In the genomic region with DNA sequence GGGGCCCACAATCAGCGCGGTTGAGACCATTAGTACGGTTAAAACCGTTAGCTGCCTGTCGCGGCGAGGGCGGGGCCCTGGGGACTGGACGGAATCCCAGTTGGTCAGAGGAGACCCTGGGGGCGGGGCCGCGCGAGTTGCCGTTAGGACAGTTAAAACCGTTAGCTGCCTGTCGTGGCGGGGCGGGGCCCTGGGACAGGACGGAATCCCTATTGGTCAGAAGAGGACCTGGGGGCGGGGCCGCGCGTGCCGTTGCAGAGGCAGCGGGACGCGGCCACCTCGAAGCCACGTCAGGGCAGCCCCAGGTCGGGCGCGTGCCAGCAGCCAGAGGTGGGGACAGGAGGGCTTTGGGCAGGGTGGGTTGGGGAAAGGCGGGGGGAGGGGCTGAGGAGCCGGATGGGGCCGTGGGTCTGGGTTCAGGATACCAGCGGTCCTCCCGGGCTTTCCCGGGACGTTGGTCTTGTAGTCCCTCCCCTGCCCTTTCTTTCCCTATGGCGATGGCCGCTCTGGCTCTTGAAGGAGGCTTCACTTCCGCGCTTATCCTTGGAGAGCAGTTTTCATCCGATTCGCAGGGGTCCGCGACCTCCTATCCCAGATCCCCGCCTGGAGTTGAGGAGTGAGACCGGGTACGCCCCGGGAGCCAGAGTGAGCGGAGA, we compare ENCODE assay signal across 9 cellular contexts. TPM values are rescaled to one million over a fixed set of nuclear protein-coding genes. Genes with fewer than 3 reads are reported as not detected.
DNase-seq lines count a peak whose midpoint lies in the region; ATAC-seq and TF ChIP-seq lines count a peak whose summit lies in the region.
"Had no signal": no experiment of that assay in that cellular context is flagged by ENCODE, and none has a peak within 500 bp of the region (broad histone marks: within the 10 kb centered on the region; RNA-seq: fewer than 3 reads in every experiment).

No MANE protein-coding gene starts in this region.

- H2AFZ ChIP-seq in PC-3 (ENCODE audit: low read length): no peak overlapping the region

- H3F3A ChIP-seq in PC-3 (ENCODE audit: low read length, unreplicated experiment): no peaks in the 10 kb centered on the region

- no peak overlapping the region for H3K4me2 ChIP-seq in PC-3 (ENCODE audit: low read length)

- CTCF ChIA-PET in PC-3 (lab: Charles Lee): no interaction called here

- H3K4me3 ChIP-seq in epithelial cell of proximal tubule (ENCODE audit: low read depth, low read length) (peak overlapping the region; percentile 47), thoracic aorta (peak overlapping the region; percentile 75), PC-3 (ENCODE audit: low read length) (no peak overlapping the region)

- no TSS peak for BruUV-seq in PC-3 (replicated peaks; lab: Mats Ljungman, UMichigan)

- H3K27ac ChIP-seq in thoracic aorta: peak overlapping the region in 1 of 2 donors; percentile 60
- H3K27ac ChIP-seq in PC-3 (ENCODE audit: low read length): no peak overlapping the region

- no peak overlapping the region for H3K9ac ChIP-seq in PC-3 (ENCODE audit: low read length)

- intact Hi-C loops in PC-3 (cut with micrococcal nuclease): no loop called here

- H3K36me3 ChIP-seq in thoracic aorta: no peaks in the 10 kb centered on the region
- H3K36me3 ChIP-seq in PC-3 (ENCODE audit: low read depth, low read length): no peaks in the 10 kb centered on the region

- H3K9me3 ChIP-seq in thoracic aorta (no peaks in the 10 kb centered on the region), PC-3 (ENCODE audit: low read length) (no peaks in the 10 kb centered on the region)

- DNase-seq in activated CD4-positive, alpha-beta T cell treated with anti-CD3 and anti-CD28 coated beads for 48 hours: peak; percentile 53
- DNase-seq in activated CD4-positive, alpha-beta T cell treated with anti-CD3 and anti-CD28 coated beads for 4 hours: no peak
- no peak for DNase-seq in epithelial cell of proximal tubule (ENCODE audit: low read depth)
- peak; percentile 36 for DNase-seq in medulla oblongata (ENCODE audit: extremely low spot score)
- peak; percentile 64 for DNase-seq in thoracic aorta (ENCODE audit: low spot score)
- DNase-seq in activated CD8-positive, alpha-beta memory T cell treated with anti-CD3 and anti-CD28 coated beads, Interleukin-2, amount 50 U/mL, for 48 hours: no peak
- DNase-seq in PC-3: no peak
- DNase-seq: NCI-H82 had no signal

- no peaks in the 10 kb centered on the region for H4K20me1 ChIP-seq in PC-3 (ENCODE audit: low read length)

- POLR2A ChIA-PET in PC-3 (lab: Charles Lee; ENCODE audit: unreplicated experiment): no interaction called here

- H3K79me2 ChIP-seq in PC-3 (ENCODE audit: low read length): no peaks in the 10 kb centered on the region

- H3K4me1 ChIP-seq in thoracic aorta (ENCODE audit: control insufficient read depth in 1 of 2, low read depth in 2 of 2) (no peaks in the 10 kb centered on the region), PC-3 (ENCODE audit: insufficient read depth, low read length) (no peaks in the 10 kb centered on the region)

- no peaks in the 10 kb centered on the region for H3K27me3 ChIP-seq in thoracic aorta (replicated peaks; ENCODE audit: insufficient read depth)
- H3K27me3 ChIP-seq in PC-3 (ENCODE audit: low read length): no peaks in the 10 kb centered on the region

- H3K9me2 ChIP-seq in PC-3 (replicated peaks; ENCODE audit: low read length): no peaks in the 10 kb centered on the region

- TF ChIP-seq CTCF in epithelial cell of proximal tubule (conservative IDR thresholded peaks at IDR 0.05; ENCODE audit: low read depth, low read length) (no peak), thoracic aorta (IDR thresholded peaks at IDR 0.05) (no peak), PC-3 (conservative IDR thresholded peaks at IDR 0.05; ENCODE audit: low read depth, low read length) (no peak)

- peak; percentile 83 for ATAC-seq in thoracic aorta (ENCODE audit: insufficient number of reproducible peaks, low FRiP score, low read depth)
- no peak for ATAC-seq in GM19397 (IDR thresholded peaks at IDR 0.05; ENCODE audit: unreplicated experiment)
- ATAC-seq in PC-3: no peak

RNA-seq across cellular contexts. Expression of a gene that starts 28.0 kb away (rescaled TPM):
- total RNA-seq in epithelial cell of proximal tubule (8.0 and 16.5 TPM in 2 replicates), thoracic aorta (10 to 100 TPM; 22.4 to 29.8 TPM), PC-3 (2014; rRNA removed) (24.3 and 34.4 TPM in 2 replicates)

RNA-seq across cellular contexts. Expression of a gene that starts 33.2 kb away (rescaled TPM):
- 33.4 and 44.4 TPM in 2 replicates for total RNA-seq in epithelial cell of proximal tubule
- total RNA-seq in thoracic aorta: 10 to 100 TPM; 28.8 to 28.9 TPM
- total RNA-seq in PC-3 (2014; rRNA removed): 19.4 and 27.7 TPM in 2 replicates

Comparison
In these comparisons a context has a peak if more than half of its experiments do, and no peak if none do; other contexts are left out.
1. DNase-seq: peak in activated CD4-positive, alpha-beta T cell treated with anti-CD3 and anti-CD28 coated beads for 48 hours (single experiment), medulla oblongata (single experiment) and thoracic aorta (single experiment); none in activated CD4-positive, alpha-beta T cell treated with anti-CD3 and anti-CD28 coated beads for 4 hours (0 of 2), epithelial cell of proximal tubule (single experiment), activated CD8-positive, alpha-beta memory T cell treated with anti-CD3 and anti-CD28 coated beads, Interleukin-2, amount 50 U/mL, for 48 hours (single experiment) and PC-3 (single experiment).